Comparison of ENCODE assay signal across 19 cellular contexts in the genomic region with DNA sequence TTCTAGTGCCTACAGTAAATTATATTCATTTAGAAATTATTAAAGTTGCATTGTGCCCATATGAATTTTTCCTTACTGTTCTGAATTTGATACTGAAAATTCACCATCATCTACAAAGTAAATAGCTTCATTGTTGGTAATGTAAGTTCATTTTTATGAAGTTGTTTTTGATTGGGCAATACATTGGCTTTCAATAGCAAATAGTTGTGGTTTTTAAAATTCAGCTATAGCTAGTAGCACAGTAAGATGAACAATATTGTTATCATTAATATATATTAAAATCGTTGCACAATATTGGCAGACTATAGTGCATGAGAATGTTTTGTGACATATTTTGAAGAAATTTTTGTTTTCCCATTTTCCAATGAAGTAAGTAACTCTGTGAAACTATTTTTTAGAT.
"Had no signal": no experiment of that assay in that cellular context is flagged by ENCODE, and none has a peak within 500 bp of the region (broad histone marks: within the 10 kb centered on the region; RNA-seq: fewer than 3 reads in every experiment).

No MANE protein-coding gene starts in this region.

- H3K27me3 ChIP-seq: breast epithelium, esophagus muscularis mucosa, gastroesophageal sphincter, heart left ventricle, tibial artery had no signal

- H3K4me3 ChIP-seq: breast epithelium, coronary artery, esophagus muscularis mucosa, gastroesophageal sphincter, heart left ventricle, tibial artery had no signal

- H3K27ac ChIP-seq: breast epithelium, coronary artery, esophagus muscularis mucosa, gastroesophageal sphincter, heart left ventricle, tibial artery had no signal

- H3K9me3 ChIP-seq: breast epithelium, esophagus muscularis mucosa, gastroesophageal sphincter, tibial artery had no signal

- H3K4me1 ChIP-seq: breast epithelium, esophagus muscularis mucosa, gastroesophageal sphincter, heart left ventricle, tibial artery had no signal

- DNase-seq: activated CD8-positive, alpha-beta memory T cell treated with anti-CD3 and anti-CD28 coated beads, Interleukin-2, amount 50 U/mL, for 4 hours; activated naive CD4-positive, alpha-beta T cell treated with Interleukin-2 at 50 U/mL for 16 hours; activated naive CD8-positive, alpha-beta T cell treated with anti-CD3 and anti-CD28 coated beads for 36 hours; activated T-cell treated with anti-CD3 and anti-CD28 coated beads, Interleukin-2, amount 50 U/mL, for 24 hours; amniotic stem cell; heart left ventricle; islet precursor cell; left cardiac atrium; midbrain; natural killer cell; retina; substantia nigra; T-helper 1 cell; tibial artery had no signal

- H3K36me3 ChIP-seq: breast epithelium, esophagus muscularis mucosa, gastroesophageal sphincter, heart left ventricle, tibial artery had no signal

- ATAC-seq: gastroesophageal sphincter, heart left ventricle, left cardiac atrium, natural killer cell, WTC11 had no signal
